Comparison of ENCODE assay signal across 8 cellular contexts in the genomic region with DNA sequence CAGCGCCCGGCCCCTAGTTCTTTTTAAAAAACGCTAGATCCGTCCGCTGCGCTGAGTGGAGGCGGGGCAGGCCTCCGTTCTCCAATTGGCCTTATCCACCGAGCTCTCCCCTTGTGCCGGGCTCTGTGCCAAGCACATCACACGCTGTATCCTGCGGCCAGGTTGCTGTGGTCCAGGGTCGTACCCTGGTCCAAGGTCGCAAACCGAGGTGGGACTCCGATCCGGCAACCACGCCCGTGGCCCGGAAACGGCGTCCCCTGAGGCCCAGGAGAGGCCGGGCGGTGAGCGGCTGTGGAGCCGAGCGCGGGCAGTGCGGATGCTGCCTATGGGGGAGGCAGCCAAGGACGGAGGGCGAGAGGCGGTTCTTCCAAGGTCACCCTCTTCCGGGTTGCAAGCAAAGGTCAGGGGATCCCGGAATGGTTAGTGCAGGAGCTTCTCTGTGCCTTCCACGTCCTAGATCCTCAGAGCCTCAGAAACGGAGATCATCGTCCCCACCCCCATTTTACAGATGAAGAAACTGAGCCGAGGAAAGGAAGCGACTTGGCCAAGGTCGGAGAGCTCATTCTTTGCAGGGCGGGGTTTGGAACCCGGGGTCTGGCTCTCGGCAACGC.
A peak's percentile ranks its signal among the peaks of the same experiment; 100 is the strongest.
DNase-seq lines count a peak whose midpoint lies in the region; ATAC-seq lines count a peak whose summit lies in the region.

No MANE protein-coding gene starts in this region.

- in situ Hi-C loops in ACHN (cut with HindIII; ENCODE audit: low pct_ligation_motif_present, low pct_unique_long_range_greater_than_20kb, low sequenced_read_pairs), result no loop called here

- ATAC-seq in GM18868 (IDR thresholded peaks at IDR 0.05; ENCODE audit: unreplicated experiment), result peak; percentile 20
- peak; percentile 44 for ATAC-seq in naive B cell (ENCODE audit: low read depth in 2 of 2)

- H3K27ac ChIP-seq in ACC112 (ENCODE audit: low read depth, low read length), result no peak overlapping the region

- peak overlapping the region; percentile 87 to 96 (median 91) for H3K4me3 Mint-ChIP-seq in naive B cell

- no peak overlapping the region for H2AFZ ChIP-seq in ACC112 (ENCODE audit: low read length, unreplicated experiment)

- no peaks in the 10 kb centered on the region for H3K27me3 Mint-ChIP-seq in naive B cell

- H3K27me3 ChIP-seq in ACC112 (ENCODE audit: insufficient read depth, low read length), result peaks cover 10% of the 10 kb centered on the region

- peak; percentile 14 for DNase-seq in NCI-H2171 (lab: John Stamatoyannopoulos, UW)
- peak; percentile 15 for DNase-seq in dermis blood vessel endothelial cell
- DNase-seq in naive B cell, result peak; percentile 15
- no peak for DNase-seq in SKM-1 (lab: John Stamatoyannopoulos, UW; ENCODE audit: unreplicated experiment)
- no peak for DNase-seq in ACHN
- no peak for DNase-seq in NCI-H2081 treated with DMSO at 0.1 percent for 48 hours (lab: John Stamatoyannopoulos, UW)

- no peaks in the 10 kb centered on the region for H3K36me3 Mint-ChIP-seq in naive B cell

- H3K9me3 Mint-ChIP-seq in naive B cell, result peaks cover 0 to 2% (median 0%) of the 10 kb centered on the region in 7 donors

- peaks cover 41 to 77% (median 71%) of the 10 kb centered on the region in 3 donors for H3K4me1 Mint-ChIP-seq in naive B cell

- no peaks in the 10 kb centered on the region for H3K36me3 ChIP-seq in ACC112 (ENCODE audit: insufficient read depth, low read length)

- H3K4me3 ChIP-seq in ACC112 (ENCODE audit: low read depth, low read length), result peak overlapping the region; percentile 65

- H3K4me1 ChIP-seq in ACC112 (ENCODE audit: control insufficient read depth, insufficient read depth, low read length, unreplicated experiment), result peaks cover 4% of the 10 kb centered on the region

- peak overlapping the region in 5 of 6 donors; percentile 7 to 88 (median 69) for H3K27ac Mint-ChIP-seq in naive B cell

- H3K79me2 ChIP-seq in ACC112 (ENCODE audit: control insufficient read depth, insufficient read depth, low read length, unreplicated experiment), result no peaks in the 10 kb centered on the region

Comparison
In these comparisons a context has a peak if more than half of its experiments do, and no peak if none do; other contexts are left out.
1. DNase-seq: peak in NCI-H2171 (single experiment), dermis blood vessel endothelial cell (single experiment) and naive B cell (single experiment); none in SKM-1 (single experiment), ACHN (single experiment) and NCI-H2081 treated with DMSO at 0.1 percent for 48 hours (single experiment).